In genomic region chr5:169716287-169716686, GRCh38 we compare ENCODE assay signal across 16 cellular contexts.
DNase-seq lines count a peak whose midpoint lies in the region; ATAC-seq, FAIRE-seq and TF ChIP-seq lines count a peak whose summit lies in the region.
"Had no signal": no experiment of that assay in that cellular context is flagged by ENCODE, and none has a peak within 500 bp of the region (broad histone marks: within the 10 kb centered on the region; RNA-seq: fewer than 3 reads in every experiment).

No MANE protein-coding gene starts in this region.

- POLR2A ChIA-PET in activated B cell treated with CpG ODN at 0.5 μM for 24 hours (lab: Charles Lee), result no interaction called here

- H3K27me3 Mint-ChIP-seq in activated T-cell treated with anti-CD3 and anti-CD28 coated beads, Interleukin-2, amount 50 U/mL, for 24 hours, result no peaks in the 10 kb centered on the region
- H3K27me3 Mint-ChIP-seq in activated T-cell treated with anti-CD3 and anti-CD28 coated beads, Interleukin-2, amount 50 U/mL, for 4 hours (ENCODE audit: low read depth), result no peaks in the 10 kb centered on the region
- H3K27me3 Mint-ChIP-seq in activated B cell treated with CpG ODN at 0.5 μM for 24 hours (no peaks in the 10 kb centered on the region), osteocyte (ENCODE audit: unreplicated experiment) (no peaks in the 10 kb centered on the region)
- H3K27me3 Mint-ChIP-seq in stimulated activated memory B cell treated with anti-CD40 and anti-IgM and Interleukin-4, amounts not matched to agents 10 μg/mL and 1 μg/mL and 100 μg/mL, for 72 hours, result no peaks in the 10 kb centered on the region
- H3K27me3 Mint-ChIP-seq: activated CD4-positive, alpha-beta T cell treated with anti-CD3 and anti-CD28 coated beads, Interleukin-2, amount 10 ng/mL, durations not matched to agents 7 days and 5 days had no signal

- CTCF ChIA-PET in activated B cell treated with CpG ODN at 0.5 μM for 24 hours (lab: Charles Lee), result no interaction called here

- H3K36me3 Mint-ChIP-seq in activated T-cell treated with anti-CD3 and anti-CD28 coated beads, Interleukin-2, amount 50 U/mL, for 24 hours (ENCODE audit: low read depth), result peaks cover 100% of the 10 kb centered on the region
- peaks cover 87% of the 10 kb centered on the region for H3K36me3 Mint-ChIP-seq in activated T-cell treated with anti-CD3 and anti-CD28 coated beads, Interleukin-2, amount 50 U/mL, for 4 hours (ENCODE audit: insufficient read depth)
- peaks cover 97% of the 10 kb centered on the region for H3K36me3 Mint-ChIP-seq in activated B cell treated with CpG ODN at 0.5 μM for 24 hours (ENCODE audit: low read depth)
- peaks cover 99% of the 10 kb centered on the region for H3K36me3 Mint-ChIP-seq in stimulated activated memory B cell treated with anti-CD40 and anti-IgM and Interleukin-4, amounts not matched to agents 10 μg/mL and 1 μg/mL and 100 μg/mL, for 72 hours
- peaks cover 6% of the 10 kb centered on the region for H3K36me3 Mint-ChIP-seq in osteocyte (ENCODE audit: unreplicated experiment)

- no peaks in the 10 kb centered on the region for H3K9me3 ChIP-seq in kidney (ENCODE audit: control insufficient read depth in 1 of 2, low read length in 2 of 2)
- H3K9me3 ChIP-seq: ascending aorta, right lobe of liver, uterus had no signal

- no peak overlapping the region for H3K9ac ChIP-seq in kidney (ENCODE audit: low read length in 2 of 2)

- no peak for TF ChIP-seq CTCF in activated B cell treated with CpG ODN at 0.5 μM for 24 hours (IDR thresholded peaks at IDR 0.05)
- TF ChIP-seq CTCF in osteocyte (IDR thresholded peaks at IDR 0.05), result no peak
- TF ChIP-seq CTCF in kidney (IDR thresholded peaks at IDR 0.05; ENCODE audit: borderline replicate concordance, extremely low read depth, insufficient read depth), result no peak

- no peak overlapping the region for H3K4me3 Mint-ChIP-seq in activated T-cell treated with anti-CD3 and anti-CD28 coated beads, Interleukin-2, amount 50 U/mL, for 24 hours
- H3K4me3 Mint-ChIP-seq in activated T-cell treated with anti-CD3 and anti-CD28 coated beads, Interleukin-2, amount 50 U/mL, for 4 hours, result no peak overlapping the region
- H3K4me3 Mint-ChIP-seq in activated B cell treated with CpG ODN at 0.5 μM for 24 hours, result no peak overlapping the region
- no peak overlapping the region for H3K4me3 Mint-ChIP-seq in stimulated activated memory B cell treated with anti-CD40 and anti-IgM and Interleukin-4, amounts not matched to agents 10 μg/mL and 1 μg/mL and 100 μg/mL, for 72 hours
- no peak overlapping the region for H3K4me3 Mint-ChIP-seq in osteocyte (ENCODE audit: unreplicated experiment)
- H3K4me3 Mint-ChIP-seq: activated CD4-positive, alpha-beta T cell treated with anti-CD3 and anti-CD28 coated beads, Interleukin-2, amount 10 ng/mL, durations not matched to agents 7 days and 5 days; H9 had no signal

- no peaks in the 10 kb centered on the region for H3K36me3 ChIP-seq in kidney (ENCODE audit: control insufficient read depth in 1 of 2, insufficient read depth in 2 of 2, low read length in 2 of 2)
- H3K36me3 ChIP-seq: ascending aorta, right lobe of liver, uterus had no signal

- DNase-seq in activated T-cell treated with anti-CD3 and anti-CD28 coated beads, Interleukin-2, amount 50 U/mL, for 24 hours, result no peak
- DNase-seq in activated T-cell treated with anti-CD3 and anti-CD28 coated beads, Interleukin-2, amount 50 U/mL, for 4 hours, result no peak
- DNase-seq in activated B cell treated with CpG ODN at 0.5 μM for 24 hours, result no peak
- DNase-seq in fibroblast of peridontal ligament (ENCODE audit: extremely low read depth), result peak; percentile 71
- no peak for DNase-seq in T1000 (lab: John Stamatoyannopoulos, UW)
- no peak for DNase-seq in osteocyte (ENCODE audit: extremely low spot score, unreplicated experiment)
- DNase-seq in kidney, result no peak
- DNase-seq: activated CD4-positive, alpha-beta T cell treated with anti-CD3 and anti-CD28 coated beads, Interleukin-2, amount 10 ng/mL, durations not matched to agents 7 days and 5 days; H9; NCI-H446 treated with DMSO at 0.1 percent for 48 hours; right lobe of liver; uterus had no signal

- FAIRE-seq in kidney (lab: Jason Lieb, UNC), result no peak
- FAIRE-seq: frontal cortex had no signal

- H3K4me1 Mint-ChIP-seq in activated T-cell treated with anti-CD3 and anti-CD28 coated beads, Interleukin-2, amount 50 U/mL, for 24 hours (ENCODE audit: low read depth), result peaks cover 26% of the 10 kb centered on the region
- H3K4me1 Mint-ChIP-seq in activated T-cell treated with anti-CD3 and anti-CD28 coated beads, Interleukin-2, amount 50 U/mL, for 4 hours (ENCODE audit: low read depth), result peaks cover 2% of the 10 kb centered on the region
- H3K4me1 Mint-ChIP-seq in activated B cell treated with CpG ODN at 0.5 μM for 24 hours, result no peaks in the 10 kb centered on the region
- H3K4me1 Mint-ChIP-seq in stimulated activated memory B cell treated with anti-CD40 and anti-IgM and Interleukin-4, amounts not matched to agents 10 μg/mL and 1 μg/mL and 100 μg/mL, for 72 hours, result peaks cover 7% of the 10 kb centered on the region
- peaks cover 19% of the 10 kb centered on the region for H3K4me1 Mint-ChIP-seq in osteocyte (ENCODE audit: unreplicated experiment)
- H3K4me1 Mint-ChIP-seq: activated CD4-positive, alpha-beta T cell treated with anti-CD3 and anti-CD28 coated beads, Interleukin-2, amount 10 ng/mL, durations not matched to agents 7 days and 5 days had no signal

- no peaks in the 10 kb centered on the region for H3K9me3 Mint-ChIP-seq in activated T-cell treated with anti-CD3 and anti-CD28 coated beads, Interleukin-2, amount 50 U/mL, for 24 hours
- H3K9me3 Mint-ChIP-seq in activated T-cell treated with anti-CD3 and anti-CD28 coated beads, Interleukin-2, amount 50 U/mL, for 4 hours, result peaks cover 5% of the 10 kb centered on the region
- H3K9me3 Mint-ChIP-seq in activated B cell treated with CpG ODN at 0.5 μM for 24 hours (no peaks in the 10 kb centered on the region), osteocyte (ENCODE audit: unreplicated experiment) (no peaks in the 10 kb centered on the region)
- H3K9me3 Mint-ChIP-seq in stimulated activated memory B cell treated with anti-CD40 and anti-IgM and Interleukin-4, amounts not matched to agents 10 μg/mL and 1 μg/mL and 100 μg/mL, for 72 hours, result peaks cover 3% of the 10 kb centered on the region
- H3K9me3 Mint-ChIP-seq: activated CD4-positive, alpha-beta T cell treated with anti-CD3 and anti-CD28 coated beads, Interleukin-2, amount 10 ng/mL, durations not matched to agents 7 days and 5 days; H9 had no signal

- H3K27ac ChIP-seq in kidney (ENCODE audit: low read depth in 2 of 2, low read length in 2 of 2), result no peak overlapping the region
- H3K27ac ChIP-seq: ascending aorta, right lobe of liver, uterus had no signal

- no peak overlapping the region for H3K4me3 ChIP-seq in kidney (ENCODE audit: low read length in 2 of 2)
- H3K4me3 ChIP-seq: ascending aorta, lung, right lobe of liver, uterus had no signal

- H3K27ac Mint-ChIP-seq in activated T-cell treated with anti-CD3 and anti-CD28 coated beads, Interleukin-2, amount 50 U/mL, for 24 hours, result peak overlapping the region; percentile 69
- H3K27ac Mint-ChIP-seq in activated B cell treated with CpG ODN at 0.5 μM for 24 hours (peak overlapping the region; percentile 4), osteocyte (ENCODE audit: unreplicated experiment) (no peak overlapping the region)
- peak overlapping the region; percentile 10 for H3K27ac Mint-ChIP-seq in stimulated activated memory B cell treated with anti-CD40 and anti-IgM and Interleukin-4, amounts not matched to agents 10 μg/mL and 1 μg/mL and 100 μg/mL, for 72 hours
- H3K27ac Mint-ChIP-seq: H9 had no signal

- intact Hi-C loops in activated B cell treated with CpG ODN at 0.5 μM for 24 hours (cut with micrococcal nuclease), result no loop called here
- intact Hi-C loops in kidney (cut with DNase I), result no loop called here

- no peak for ATAC-seq in activated T-cell treated with anti-CD3 and anti-CD28 coated beads, Interleukin-2, amount 50 U/mL, for 4 hours
- no peak for ATAC-seq in activated B cell treated with CpG ODN at 0.5 μM for 24 hours (ENCODE audit: low read depth)
- ATAC-seq in stimulated activated memory B cell treated with anti-CD40 and anti-IgM and Interleukin-4, amounts not matched to agents 10 μg/mL and 1 μg/mL and 100 μg/mL, for 72 hours, result no peak

- H3K4me1 ChIP-seq in kidney (ENCODE audit: control insufficient read depth in 1 of 2, insufficient read depth in 1 of 2, low read depth in 1 of 2, low read length in 2 of 2), result no peaks in the 10 kb centered on the region
- H3K4me1 ChIP-seq: ascending aorta, right lobe of liver, uterus had no signal
